Comparison of ENCODE assay signal across 22 cellular contexts in the genomic region with DNA sequence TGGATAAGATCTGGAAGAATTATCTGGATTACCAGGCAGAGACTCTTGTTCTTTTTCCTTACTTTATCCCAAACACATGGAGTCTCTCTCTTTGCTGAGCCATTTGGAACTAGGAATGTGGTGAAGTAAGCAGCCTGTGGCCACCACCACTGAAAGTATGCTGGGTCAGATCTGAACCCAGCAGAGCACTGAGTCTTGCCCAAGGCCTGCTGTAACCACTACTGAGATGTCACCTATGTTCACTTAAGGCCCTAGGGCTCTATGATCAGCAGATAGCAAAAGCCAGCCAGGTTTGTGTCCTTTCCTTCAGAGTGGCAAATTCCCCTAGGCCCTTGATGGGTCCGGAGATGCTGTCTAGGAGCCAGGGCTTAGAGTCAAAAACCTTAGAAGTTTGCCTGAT.
DNase-seq lines count a peak whose midpoint lies in the region; ATAC-seq and TF ChIP-seq lines count a peak whose summit lies in the region.
"Had no signal": no experiment of that assay in that cellular context is flagged by ENCODE, and none has a peak within 500 bp of the region (broad histone marks: within the 10 kb centered on the region; RNA-seq: fewer than 3 reads in every experiment).

No MANE protein-coding gene starts in this region.

- peaks cover 50 to 56% of the 10 kb centered on the region in 2 donors for H3K9me3 Mint-ChIP-seq in stimulated activated naive CD8-positive, alpha-beta T cell treated with anti-CD3 and anti-CD28 coated beads, Interleukin-15, amount 100 ng/mL, for 72 hours
- peaks cover 31% of the 10 kb centered on the region for H3K9me3 Mint-ChIP-seq in activated T-helper 17 cell treated with anti-CD3 and anti-CD28 coated beads, Interleukin-2, amount 50 U/mL, for 72 hours

- WGBS in esophagus muscularis mucosa: 100% methylated on average over 1 of the region's 1 CpG

- no peak for DNase-seq in stimulated activated naive CD8-positive, alpha-beta T cell treated with anti-CD3 and anti-CD28 coated beads, Interleukin-15, amount 100 ng/mL, for 72 hours
- DNase-seq in stimulated activated naive CD8-positive, alpha-beta T cell treated with anti-CD3 and anti-CD28 coated beads, Interleukin-15, Interleukin-2, amounts not matched to agents 100 U/mL and 50 U/mL, for 24 hours: no peak
- DNase-seq in putamen (ENCODE audit: low spot score) (no peak), esophagus muscularis mucosa (ENCODE audit: extremely low spot score) (no peak), NOMO-1 treated with DMSO at 0.1 percent for 48 hours (lab: John Stamatoyannopoulos, UW; ENCODE audit: unreplicated experiment) (no peak)
- DNase-seq: Calu3; CD8-positive, alpha-beta T cell; DMS79 treated with DMSO at 0.1 percent for 48 hours; GF-D8; HFFc6; Karpas-422; KBM-7 had no signal

- TF ChIP-seq POLR2A in esophagus muscularis mucosa (IDR thresholded peaks at IDR 0.05; ENCODE audit: low read depth): no peak

- no peak overlapping the region for H3K27ac ChIP-seq in esophagus muscularis mucosa (replicated peaks in 1 of 4)
- H3K27ac ChIP-seq: 22Rv1; A549; BLaER1 treated with 17β-estradiol and CSF1 and Interleukin-3, amounts not matched to agents 10 nM and 100 nM had no signal

- no peak overlapping the region for H3K4me3 Mint-ChIP-seq in stimulated activated naive CD8-positive, alpha-beta T cell treated with anti-CD3 and anti-CD28 coated beads, Interleukin-15, amount 100 ng/mL, for 72 hours
- H3K4me3 Mint-ChIP-seq in activated T-helper 17 cell treated with anti-CD3 and anti-CD28 coated beads, Interleukin-2, amount 50 U/mL, for 72 hours: no peak overlapping the region
- H3K4me3 Mint-ChIP-seq: B cell; CD8-positive, alpha-beta T cell; GM23338; HFFc6; IgD-negative memory B cell had no signal

- no peaks in the 10 kb centered on the region for H3K27me3 Mint-ChIP-seq in stimulated activated naive CD8-positive, alpha-beta T cell treated with anti-CD3 and anti-CD28 coated beads, Interleukin-15, amount 100 ng/mL, for 72 hours
- no peaks in the 10 kb centered on the region for H3K27me3 Mint-ChIP-seq in activated T-helper 17 cell treated with anti-CD3 and anti-CD28 coated beads, Interleukin-2, amount 50 U/mL, for 72 hours
- H3K27me3 Mint-ChIP-seq: B cell, IgD-negative memory B cell had no signal

- H3K27me3 ChIP-seq in esophagus muscularis mucosa: no peaks in the 10 kb centered on the region
- H3K27me3 ChIP-seq: BLaER1 treated with 17β-estradiol and CSF1 and Interleukin-3, amounts not matched to agents 10 nM and 100 nM had no signal

- no peaks in the 10 kb centered on the region for H3K36me3 Mint-ChIP-seq in activated T-helper 17 cell treated with anti-CD3 and anti-CD28 coated beads, Interleukin-2, amount 50 U/mL, for 72 hours (ENCODE audit: low read depth)

- ATAC-seq in stimulated activated naive CD8-positive, alpha-beta T cell treated with anti-CD3 and anti-CD28 coated beads, Interleukin-15, amount 100 ng/mL, for 72 hours: no peak
- no peak for ATAC-seq in stimulated activated naive CD8-positive, alpha-beta T cell treated with anti-CD3 and anti-CD28 coated beads, Interleukin-15, Interleukin-2, amounts not matched to agents 100 U/mL and 50 U/mL, for 24 hours
- ATAC-seq in HG02610 (IDR thresholded peaks at IDR 0.05; ENCODE audit: unreplicated experiment) (peak; percentile 66), HG03439 (IDR thresholded peaks at IDR 0.05; ENCODE audit: unreplicated experiment) (peak; percentile 51)
- peak; percentile 55 for ATAC-seq in activated T-helper 17 cell treated with anti-CD3 and anti-CD28 coated beads, Interleukin-2, amount 50 U/mL, for 72 hours (replicated peaks)
- ATAC-seq: A549; CD8-positive, alpha-beta T cell; GM23338; HCT116 had no signal

- no peak overlapping the region for H3K4me3 ChIP-seq in esophagus muscularis mucosa
- H3K4me3 ChIP-seq: A549; BLaER1 treated with 17β-estradiol and CSF1 and Interleukin-3, amounts not matched to agents 10 nM and 100 nM; GM23338 had no signal

- H3K4me1 ChIP-seq in esophagus muscularis mucosa: no peaks in the 10 kb centered on the region
- H3K4me1 ChIP-seq: A549; BLaER1 treated with 17β-estradiol and CSF1 and Interleukin-3, amounts not matched to agents 10 nM and 100 nM had no signal

- no peak for TF ChIP-seq EP300 in esophagus muscularis mucosa (IDR thresholded peaks at IDR 0.05)

- intact Hi-C loops in esophagus muscularis mucosa (cut with DNase I): no loop called here

- peak overlapping the region; percentile 34 to 44 for H3K27ac Mint-ChIP-seq in stimulated activated naive CD8-positive, alpha-beta T cell treated with anti-CD3 and anti-CD28 coated beads, Interleukin-15, amount 100 ng/mL, for 72 hours
- no peak overlapping the region for H3K27ac Mint-ChIP-seq in activated T-helper 17 cell treated with anti-CD3 and anti-CD28 coated beads, Interleukin-2, amount 50 U/mL, for 72 hours
- H3K27ac Mint-ChIP-seq: B cell; CD8-positive, alpha-beta T cell; GM23338; HFFc6; IgD-negative memory B cell had no signal

- no peaks in the 10 kb centered on the region for H3K36me3 ChIP-seq in esophagus muscularis mucosa

- no peaks in the 10 kb centered on the region for H3K4me1 Mint-ChIP-seq in stimulated activated naive CD8-positive, alpha-beta T cell treated with anti-CD3 and anti-CD28 coated beads, Interleukin-15, amount 100 ng/mL, for 72 hours
- H3K4me1 Mint-ChIP-seq in activated T-helper 17 cell treated with anti-CD3 and anti-CD28 coated beads, Interleukin-2, amount 50 U/mL, for 72 hours: no peaks in the 10 kb centered on the region
- H3K4me1 Mint-ChIP-seq: B cell, GM23338 had no signal

- no peak for TF ChIP-seq CTCF in esophagus muscularis mucosa (IDR thresholded peaks at IDR 0.05)

- peaks cover 0 to 27% (median 22%) of the 10 kb centered on the region in 4 donors for H3K9me3 ChIP-seq in esophagus muscularis mucosa
- H3K9me3 ChIP-seq: A549 had no signal

Comparison
In these comparisons a context has a peak if more than half of its experiments do, and no peak if none do; other contexts are left out.
1. ATAC-seq: peak in HG02610 (single experiment), HG03439 (single experiment) and activated T-helper 17 cell treated with anti-CD3 and anti-CD28 coated beads, Interleukin-2, amount 50 U/mL, for 72 hours (single experiment); none in stimulated activated naive CD8-positive, alpha-beta T cell treated with anti-CD3 and anti-CD28 coated beads, Interleukin-15, amount 100 ng/mL, for 72 hours (single experiment) and stimulated activated naive CD8-positive, alpha-beta T cell treated with anti-CD3 and anti-CD28 coated beads, Interleukin-15, Interleukin-2, amounts not matched to agents 100 U/mL and 50 U/mL, for 24 hours (single experiment).